In the genomic region with DNA sequence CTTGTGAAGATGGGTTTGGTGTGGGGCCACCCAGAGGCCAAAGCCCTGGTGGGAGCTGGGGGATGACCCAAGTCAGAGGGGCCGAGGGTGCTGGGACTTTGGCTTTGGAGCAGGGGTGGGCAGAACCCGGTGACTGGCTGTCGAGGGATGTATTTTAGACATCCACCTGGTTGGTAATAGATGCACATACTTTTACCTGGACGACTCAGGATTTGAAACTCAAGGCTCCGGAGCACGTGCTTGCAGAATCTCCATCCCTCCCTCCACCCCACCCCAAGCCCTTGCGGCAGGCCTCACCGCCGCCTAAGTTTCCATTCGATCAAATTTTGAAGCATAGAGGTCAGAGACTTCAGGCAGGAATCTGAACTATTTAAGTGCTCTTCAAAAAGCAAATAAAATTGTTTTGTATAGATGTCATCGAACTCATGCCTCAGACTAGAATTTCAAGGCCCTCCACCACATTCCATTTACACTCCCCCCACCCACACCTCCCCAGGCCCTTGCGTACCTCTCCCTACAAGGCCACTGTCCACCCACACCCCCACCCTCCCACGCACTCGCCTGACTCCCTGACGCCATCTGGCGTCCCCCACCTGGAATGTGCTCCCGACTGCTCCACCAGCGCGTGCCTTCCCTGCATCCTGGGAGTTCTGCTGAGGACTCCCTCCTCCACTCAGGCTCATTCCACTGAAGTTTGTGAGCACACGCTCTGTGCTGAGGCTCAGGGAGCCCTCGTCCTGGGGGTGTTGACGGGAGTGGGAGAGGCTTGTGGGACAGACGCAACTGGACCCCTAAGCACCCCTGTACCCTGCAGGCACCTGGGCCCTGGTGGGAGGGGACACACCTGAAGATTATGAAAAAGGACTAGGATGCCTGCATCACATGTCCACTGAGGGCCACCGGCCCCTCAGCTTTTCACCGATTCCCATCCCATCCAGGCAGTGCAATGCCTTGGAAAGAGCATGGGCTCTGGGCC, we compare ENCODE assay signal across 9 cellular contexts. TPM values are rescaled to one million over a fixed set of nuclear protein-coding genes. Genes with fewer than 3 reads are reported as not detected.
A peak's percentile ranks its signal among the peaks of the same experiment; 100 is the strongest.
DNase-seq lines count a peak whose midpoint lies in the region; ATAC-seq and TF ChIP-seq lines count a peak whose summit lies in the region.
"Had no signal": no experiment of that assay in that cellular context is flagged by ENCODE, and none has a peak within 500 bp of the region (broad histone marks: within the 10 kb centered on the region; RNA-seq: fewer than 3 reads in every experiment).

No MANE protein-coding gene starts in this region.

- DNase-seq in GM03348 (ENCODE audit: low spot score), result peak; percentile 92
- peak; percentile 39 to 75 (median 67) for DNase-seq in Peyer's patch
- no peak for DNase-seq in esophagus squamous epithelium (lab: John Stamatoyannopoulos, UW)
- peak; percentile 62 for DNase-seq in nephron progenitor cell
- DNase-seq in KBM-7, result no peak
- no peak for DNase-seq in effector memory CD4-positive, alpha-beta T cell

- H3K27ac ChIP-seq in Peyer's patch (peak overlapping the region; percentile 46 to 98 (median 90)), esophagus squamous epithelium (peak overlapping the region; percentile 86 to 96 (median 92))
- no peak overlapping the region for H3K27ac ChIP-seq in effector memory CD4-positive, alpha-beta T cell (ENCODE audit: insufficient read depth, low read length, poor library complexity, severe bottlenecking)
- H3K27ac ChIP-seq: KMS-11 had no signal

- 68 to 76% methylated on average over 19 to 21 of the region's 25 CpGs for WGBS in esophagus squamous epithelium, 2 donors

- H3K9me3 Mint-ChIP-seq in nephron progenitor cell, result no peaks in the 10 kb centered on the region

- no peak overlapping the region for H3K4me3 ChIP-seq in Peyer's patch
- H3K4me3 ChIP-seq in esophagus squamous epithelium, result no peak overlapping the region
- H3K4me3 ChIP-seq in effector memory CD4-positive, alpha-beta T cell (ENCODE audit: insufficient read depth, low read depth, low read length, poor library complexity, severe bottlenecking), result no peak overlapping the region

- H3K4me1 Mint-ChIP-seq in nephron progenitor cell, result peaks cover 77% of the 10 kb centered on the region

- H3K9me3 ChIP-seq in Peyer's patch, result no peaks in the 10 kb centered on the region
- H3K9me3 ChIP-seq in esophagus squamous epithelium, result no peaks in the 10 kb centered on the region
- H3K9me3 ChIP-seq in effector memory CD4-positive, alpha-beta T cell (ENCODE audit: control insufficient read depth, low read length), result no peaks in the 10 kb centered on the region

- ATAC-seq in GM18511 (IDR thresholded peaks at IDR 0.05; ENCODE audit: unreplicated experiment), result no peak
- ATAC-seq in GM21737 (IDR thresholded peaks at IDR 0.05; ENCODE audit: unreplicated experiment), result no peak

- H3K27me3 ChIP-seq in Peyer's patch (no peaks in the 10 kb centered on the region), esophagus squamous epithelium (no peaks in the 10 kb centered on the region)
- no peaks in the 10 kb centered on the region for H3K27me3 ChIP-seq in effector memory CD4-positive, alpha-beta T cell (replicated peaks; ENCODE audit: control insufficient read depth, insufficient read depth, low read length, poor library complexity, severe bottlenecking)

- TF ChIP-seq POLR2A in Peyer's patch (IDR thresholded peaks at IDR 0.05) (no peak), esophagus squamous epithelium (IDR thresholded peaks at IDR 0.05) (no peak)

- intact Hi-C loops in esophagus squamous epithelium (cut with DNase I), result loop anchor here (10.0 kb wide), 1 partner anchor 128 kb away; the partner anchor contains the start of gene DUSP1

- peaks cover 6% of the 10 kb centered on the region for H3K27me3 Mint-ChIP-seq in nephron progenitor cell (ENCODE audit: low read depth, poor library complexity)

- H3K36me3 ChIP-seq in Peyer's patch (peaks cover 0 to 18% (median 0%) of the 10 kb centered on the region in 3 donors), esophagus squamous epithelium (peaks cover 0 to 30% (median under 1%) of the 10 kb centered on the region in 3 donors)
- H3K36me3 ChIP-seq in effector memory CD4-positive, alpha-beta T cell (ENCODE audit: control insufficient read depth, insufficient read depth, low read length), result peaks cover 13% of the 10 kb centered on the region

- peak overlapping the region; percentile 75 for H3K27ac Mint-ChIP-seq in nephron progenitor cell

- H3K4me3 Mint-ChIP-seq in nephron progenitor cell, result no peak overlapping the region

- H3K36me3 Mint-ChIP-seq in nephron progenitor cell (ENCODE audit: low read depth), result peaks cover 18% of the 10 kb centered on the region

- in situ Hi-C loops in KBM-7 (cut with MboI; ENCODE audit: low pct_unique_long_range_greater_than_20kb, low sequenced_read_pairs), result no loop called here

- H3K4me1 ChIP-seq in Peyer's patch, result peaks cover 0 to 34% (median 11%) of the 10 kb centered on the region in 4 donors
- peaks cover 48 to 86% (median 58%) of the 10 kb centered on the region in 3 donors for H3K4me1 ChIP-seq in esophagus squamous epithelium
- H3K4me1 ChIP-seq in effector memory CD4-positive, alpha-beta T cell (ENCODE audit: control insufficient read depth, insufficient read depth, low read length, poor library complexity, severe bottlenecking), result no peaks in the 10 kb centered on the region

- TF ChIP-seq CTCF in Peyer's patch (IDR thresholded peaks at IDR 0.05), result peak in 4 of 6 experiments; percentile 29 to 35 (median 32)
- TF ChIP-seq CTCF in esophagus squamous epithelium (IDR thresholded peaks at IDR 0.05), result peak in 3 of 6 experiments; percentile 23 to 35 (median 30)
- peak; percentile 28 for TF ChIP-seq CTCF in nephron progenitor cell (IDR thresholded peaks at IDR 0.05)

RNA-seq across cellular contexts. Expression of gene RPL26L1, which starts 56.4 kb away (rescaled TPM):
- total RNA-seq in Peyer's patch (10 to 100 TPM in 3 of 4 donors, 1 to 10 TPM in 1; 9.9 to 21.4 (median 15.3) TPM), esophagus squamous epithelium (10 to 100 TPM; 28.6 to 45.9 (median 34.8) TPM)

Comparison
In these comparisons a context has a peak if more than half of its experiments do, and no peak if none do; other contexts are left out.
1. DNase-seq: peak in GM03348 (single experiment), Peyer's patch (3 of 3) and nephron progenitor cell (single experiment); none in esophagus squamous epithelium (single experiment), KBM-7 (single experiment) and effector memory CD4-positive, alpha-beta T cell (0 of 3).